Comparison of ENCODE assay signal across 19 cellular contexts in the genomic region with DNA sequence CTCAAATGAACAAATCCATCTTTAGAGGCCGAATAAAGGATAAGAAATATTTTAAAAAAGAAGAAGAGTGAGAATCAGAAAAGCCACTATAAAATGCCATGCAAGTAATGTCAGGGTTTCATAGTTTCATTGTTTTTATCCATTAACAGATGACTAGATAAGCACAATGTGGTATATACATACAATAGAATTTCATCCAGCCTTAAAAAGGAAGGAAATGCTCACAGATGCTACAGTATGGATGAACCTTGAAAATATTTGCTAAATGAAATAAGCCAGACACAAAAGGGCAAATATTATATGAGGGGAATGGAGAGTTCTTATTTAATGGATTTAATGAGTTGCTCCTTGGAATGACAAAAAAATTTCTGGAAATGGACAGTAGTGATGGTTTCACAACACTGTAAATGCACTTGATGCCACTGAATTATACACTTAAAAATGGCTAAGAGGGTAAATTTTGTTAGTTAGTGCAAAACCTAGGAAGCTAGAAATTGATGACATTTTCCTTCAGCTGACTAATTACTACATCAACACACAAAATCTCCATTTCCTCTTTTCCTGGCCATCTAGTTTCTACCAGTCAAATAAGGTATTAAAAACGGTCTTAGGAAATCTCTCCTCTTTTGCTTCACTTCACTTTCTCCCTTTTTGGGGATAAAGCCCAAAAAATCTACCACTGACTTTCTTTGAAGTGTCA.
DNase-seq lines count a peak whose midpoint lies in the region; ATAC-seq, FAIRE-seq and TF ChIP-seq lines count a peak whose summit lies in the region.
"Had no signal": no experiment of that assay in that cellular context is flagged by ENCODE, and none has a peak within 500 bp of the region (broad histone marks: within the 10 kb centered on the region; RNA-seq: fewer than 3 reads in every experiment).

No MANE protein-coding gene starts in this region.

- H3K4me1 Mint-ChIP-seq in dendritic cell treated with granulocyte-macrophage colony-stimulating factor and Interleukin-4, amounts not matched to agents 40 ng/mL and 50 ng/mL, for 4 days (ENCODE audit: low read depth): peaks cover 22% of the 10 kb centered on the region
- H3K4me1 Mint-ChIP-seq: CD4-positive, CD25-positive, alpha-beta regulatory T cell had no signal

- no peaks in the 10 kb centered on the region for H3K9me3 ChIP-seq in mammary epithelial cell (replicated peaks; ENCODE audit: insufficient read depth, low read length)
- H3K9me3 ChIP-seq: HAP-1 had no signal

- dilution Hi-C loops in mammary epithelial cell (cut with HindIII; ENCODE audit: low sequenced_read_pairs): no loop called here

- no peaks in the 10 kb centered on the region for H3K79me2 ChIP-seq in mammary epithelial cell (ENCODE audit: insufficient read depth, low read length)

- ATAC-seq in GM19023 (IDR thresholded peaks at IDR 0.05; ENCODE audit: unreplicated experiment) (no peak), GM21576 (IDR thresholded peaks at IDR 0.05; ENCODE audit: unreplicated experiment) (no peak)
- ATAC-seq: Panc1, Right ventricle myocardium inferior, T-helper 17 cell had no signal

- no peak overlapping the region for H2AFZ ChIP-seq in mammary epithelial cell (ENCODE audit: low read depth, low read length)

- no peaks in the 10 kb centered on the region for H4K20me1 ChIP-seq in mammary epithelial cell (ENCODE audit: insufficient read depth, low read length)

- no peaks in the 10 kb centered on the region for H3K4me1 ChIP-seq in mammary epithelial cell (ENCODE audit: insufficient read depth, low read length)
- H3K4me1 ChIP-seq: HAP-1 had no signal

- H3K9me3 Mint-ChIP-seq in dendritic cell treated with granulocyte-macrophage colony-stimulating factor and Interleukin-4, amounts not matched to agents 40 ng/mL and 50 ng/mL, for 4 days: no peaks in the 10 kb centered on the region
- H3K9me3 Mint-ChIP-seq: CD4-positive, CD25-positive, alpha-beta regulatory T cell had no signal

- peaks cover 3% of the 10 kb centered on the region for H3K27me3 ChIP-seq in mammary epithelial cell (ENCODE audit: insufficient read depth, low read length)

- H3K36me3 ChIP-seq in mammary epithelial cell (ENCODE audit: insufficient read depth, low read length): no peaks in the 10 kb centered on the region
- H3K36me3 ChIP-seq: HAP-1 had no signal

- BruUV-seq in mammary epithelial cell (replicated peaks; lab: Mats Ljungman, UMichigan): no TSS peak

- CTCF ChIA-PET in mammary epithelial cell (lab: Charles Lee; ENCODE audit: low non-redundant PET): no interaction called here

- FAIRE-seq in GM12891 (lab: Jason Lieb, UNC) (no peak), H54 (lab: Jason Lieb, UNC) (peak; percentile 45)
- FAIRE-seq: GM12892 had no signal

- H3K4me3 Mint-ChIP-seq in dendritic cell treated with granulocyte-macrophage colony-stimulating factor and Interleukin-4, amounts not matched to agents 40 ng/mL and 50 ng/mL, for 4 days: no peak overlapping the region
- H3K4me3 Mint-ChIP-seq: CD4-positive, CD25-positive, alpha-beta regulatory T cell; T-helper 17 cell had no signal

- no peak overlapping the region for H3K27ac ChIP-seq in mammary epithelial cell (ENCODE audit: insufficient read depth, low read depth, low read length)
- H3K27ac ChIP-seq: HL-60 had no signal

- no peak for DNase-seq in GM12891 (ENCODE audit: insufficient read length, low spot score)
- no peak for DNase-seq in H54 (ENCODE audit: insufficient read length, low spot score)
- DNase-seq in NB4 (ENCODE audit: low read depth): peak; percentile 11
- DNase-seq in mammary epithelial cell: no peak
- DNase-seq in COLO829 (ENCODE audit: low spot score): no peak
- DNase-seq: CD4-positive, CD25-positive, alpha-beta regulatory T cell; DMS79; NCI-H1105; NCI-H187; NCI-H2171 treated with DMSO at 0.1 percent for 48 hours; T-helper 17 cell had no signal

- no peaks in the 10 kb centered on the region for H3K36me3 Mint-ChIP-seq in dendritic cell treated with granulocyte-macrophage colony-stimulating factor and Interleukin-4, amounts not matched to agents 40 ng/mL and 50 ng/mL, for 4 days (ENCODE audit: low read depth)
- H3K36me3 Mint-ChIP-seq: CD4-positive, CD25-positive, alpha-beta regulatory T cell had no signal

- peak overlapping the region; percentile 18 for H3K27ac Mint-ChIP-seq in dendritic cell treated with granulocyte-macrophage colony-stimulating factor and Interleukin-4, amounts not matched to agents 40 ng/mL and 50 ng/mL, for 4 days
- H3K27ac Mint-ChIP-seq: CD4-positive, CD25-positive, alpha-beta regulatory T cell; T-helper 17 cell had no signal

- no peaks in the 10 kb centered on the region for H3K27me3 Mint-ChIP-seq in dendritic cell treated with granulocyte-macrophage colony-stimulating factor and Interleukin-4, amounts not matched to agents 40 ng/mL and 50 ng/mL, for 4 days

- in situ Hi-C loops in mammary epithelial cell (cut with MboI; ENCODE audit: low sequenced_read_pairs in 2 of 2): no loop called here

- H3K4me3 ChIP-seq in NB4 (ENCODE audit: low read depth, low read length) (no peak overlapping the region), mammary epithelial cell (replicated peaks in 1 of 3; ENCODE audit: insufficient read depth in 1 of 3, low read depth in 2 of 3, low read length in 3 of 3) (no peak overlapping the region)
- H3K4me3 ChIP-seq: HAP-1 had no signal

- H3K9ac ChIP-seq in mammary epithelial cell (ENCODE audit: insufficient read depth, low read length): no peak overlapping the region

- 33% methylated on average over 2 of the region's 2 CpGs for WGBS in mammary epithelial cell (ENCODE audit: low coverage, missing lambda C conversion rate)

- intact Hi-C loops in dendritic cell treated with granulocyte-macrophage colony-stimulating factor and Interleukin-4, amounts not matched to agents 40 ng/mL and 50 ng/mL, for 4 days (cut with micrococcal nuclease): no loop called here
- intact Hi-C loops in mammary epithelial cell (cut with micrococcal nuclease): no loop called here

- H3K4me2 ChIP-seq in mammary epithelial cell (ENCODE audit: insufficient read depth, low read depth, low read length): no peak overlapping the region

- no peak for TF ChIP-seq POLR2A in GM12891 (IDR thresholded peaks at IDR 0.05; ENCODE audit: low read depth, low read length)
- no peak for TF ChIP-seq POLR2A in H54 (IDR thresholded peaks at IDR 0.05; ENCODE audit: low read depth, low read length)
- TF ChIP-seq POLR2A in NB4 (IDR thresholded peaks at IDR 0.05; ENCODE audit: extremely low read depth, insufficient read length): no peak

- no peak for TF ChIP-seq CTCF in NB4 (IDR thresholded peaks at IDR 0.05; ENCODE audit: low read depth, low read length)
- no peak for TF ChIP-seq CTCF in mammary epithelial cell (conservative IDR thresholded peaks at IDR 0.05 in 1 of 2, IDR thresholded peaks at IDR 0.05 in 1 of 2; ENCODE audit: extremely low read depth in 1 of 2, insufficient read depth in 1 of 2, low read depth in 1 of 2, low read length in 2 of 2)

TF ChIP-seq in GM12891, 5 proteins besides CTCF, POLR2A, EP300 and RAD21:
- TF ChIP-seq SPI1 (IDR thresholded peaks at IDR 0.05; ENCODE audit: low read depth, low read length) (peak; percentile 71), TAF1 (IDR thresholded peaks at IDR 0.05; ENCODE audit: low read depth, low read length) (no peak)
TF ChIP-seq in GM12891: peak in this region for 1.
